ENCODE assay signal across 1 cellular context in genomic region chr20:50415516-50416268, GRCh38.
TF ChIP-seq lines count a peak whose summit lies in the region.

No MANE protein-coding gene starts in this region.

TF ChIP-seq in HepG2, 621 proteins besides CTCF, POLR2A, EP300 and RAD21 (continued from another document and continues in another):
- no peak for TF ChIP-seq ZBTB25 (CRISPR knock-in tag; IDR thresholded peaks at IDR 0.05)
- no peak for TF ChIP-seq ZNF549 (CRISPR knock-in tag; IDR thresholded peaks at IDR 0.05)
- no peak for TF ChIP-seq MLLT10 (CRISPR knock-in tag; IDR thresholded peaks at IDR 0.05)
- TF ChIP-seq SMARCE1 (IDR thresholded peaks at IDR 0.05; ENCODE audit: borderline replicate concordance), result no peak
- TF ChIP-seq NR1H2 (CRISPR knock-in tag; IDR thresholded peaks at IDR 0.05; ENCODE audit: borderline replicate concordance, low read depth), result peak; percentile 85; the same call in 1 of the 2 replicates
- no peak for TF ChIP-seq NFE2L2 (IDR thresholded peaks at IDR 0.05; ENCODE audit: low read length)
- TF ChIP-seq ETV6 (CRISPR knock-in tag; conservative IDR thresholded peaks at IDR 0.05), result 0 out of 2 replicates have a peak, but pooled peaks have one; percentile 32
- TF ChIP-seq NFIC (IDR thresholded peaks at IDR 0.05; ENCODE audit: low read length), result no peak
- TF ChIP-seq TCF12 (IDR thresholded peaks at IDR 0.05), result no peak
- no peak for TF ChIP-seq TCF12 (CRISPR knock-in tag; IDR thresholded peaks at IDR 0.05)
- no peak for TF ChIP-seq NCOA5 (CRISPR knock-in tag; IDR thresholded peaks at IDR 0.05)
- peak; percentile 21 for TF ChIP-seq DPF2 (CRISPR knock-in tag; IDR thresholded peaks at IDR 0.05; ENCODE audit: borderline replicate concordance, low read depth)
- TF ChIP-seq KAT7 (CRISPR knock-in tag; IDR thresholded peaks at IDR 0.05; ENCODE audit: borderline replicate concordance), result peak; percentile 44; the same call in 1 of the 2 replicates
- TF ChIP-seq NBN (conservative IDR thresholded peaks at IDR 0.05), result no peak
- no peak for TF ChIP-seq GFI1 (CRISPR knock-in tag; IDR thresholded peaks at IDR 0.05; ENCODE audit: borderline replicate concordance)
- TF ChIP-seq ARNT (IDR thresholded peaks at IDR 0.05), result 0 out of 2 replicates have a peak, but pooled peaks have one; percentile 7
- no peak for TF ChIP-seq ZNF224 (CRISPR knock-in tag; IDR thresholded peaks at IDR 0.05)
- no peak for TF ChIP-seq ZNF776 (CRISPR knock-in tag; IDR thresholded peaks at IDR 0.05)
- TF ChIP-seq MTERF4 (CRISPR knock-in tag; IDR thresholded peaks at IDR 0.05), result no peak
- peak; percentile 67 for TF ChIP-seq PAXIP1 (CRISPR knock-in tag; conservative IDR thresholded peaks at IDR 0.05)
- no peak for TF ChIP-seq ZNF670 (CRISPR knock-in tag; IDR thresholded peaks at IDR 0.05; ENCODE audit: borderline replicate concordance)
- no peak for TF ChIP-seq ARHGAP35 (CRISPR knock-in tag; IDR thresholded peaks at IDR 0.05; ENCODE audit: borderline replicate concordance)
- peak; percentile 88 for TF ChIP-seq ZFP90 (CRISPR knock-in tag; IDR thresholded peaks at IDR 0.05; ENCODE audit: borderline replicate concordance)
- TF ChIP-seq MAFG (CRISPR knock-in tag; IDR thresholded peaks at IDR 0.05), result no peak
- no peak for TF ChIP-seq ZNF713 (CRISPR knock-in tag; IDR thresholded peaks at IDR 0.05)
- TF ChIP-seq SRY (CRISPR knock-in tag; IDR thresholded peaks at IDR 0.05), result no peak; the same call in 1 of the 2 replicates
- TF ChIP-seq PREB (CRISPR knock-in tag; IDR thresholded peaks at IDR 0.05), result no peak
- TF ChIP-seq IRX3 (CRISPR knock-in tag; IDR thresholded peaks at IDR 0.05; ENCODE audit: borderline replicate concordance, low read depth), result no peak
- TF ChIP-seq PRDM15 (CRISPR knock-in tag; IDR thresholded peaks at IDR 0.05), result no peak
- TF ChIP-seq ELF4 (CRISPR knock-in tag; IDR thresholded peaks at IDR 0.05; ENCODE audit: borderline replicate concordance), result no peak
- TF ChIP-seq SIN3A (IDR thresholded peaks at IDR 0.05; ENCODE audit: borderline replicate concordance, low read depth, low read length), result no peak
- TF ChIP-seq FOXA3 (CRISPR knock-in tag; IDR thresholded peaks at IDR 0.05), result no peak; the same call in 1 of the 2 replicates
- no peak for TF ChIP-seq HES4 (CRISPR knock-in tag; IDR thresholded peaks at IDR 0.05; ENCODE audit: borderline replicate concordance)
- TF ChIP-seq ISX (CRISPR knock-in tag; conservative IDR thresholded peaks at IDR 0.05), result no peak
- peak; percentile 92 for TF ChIP-seq HOXA5 (CRISPR knock-in tag; IDR thresholded peaks at IDR 0.05)
- 0 out of 2 replicates have a peak, but pooled peaks have one; percentile 26 for TF ChIP-seq ZNF639 (CRISPR knock-in tag; conservative IDR thresholded peaks at IDR 0.05)
- TF ChIP-seq AGO2 (optimal IDR thresholded peaks at IDR 0.05; ENCODE audit: low read depth, low read length), result peak; percentile 83
- TF ChIP-seq SP5 (CRISPR knock-in tag; IDR thresholded peaks at IDR 0.05; ENCODE audit: borderline replicate concordance, low read depth), result peak; percentile 80
- TF ChIP-seq ZNF251 (CRISPR knock-in tag; IDR thresholded peaks at IDR 0.05), result no peak
- TF ChIP-seq NR2F1 (CRISPR knock-in tag; IDR thresholded peaks at IDR 0.05), result no peak
- no peak for TF ChIP-seq ZNF703 (CRISPR knock-in tag; IDR thresholded peaks at IDR 0.05; ENCODE audit: borderline replicate concordance)
- no peak for TF ChIP-seq KLF9 (CRISPR knock-in tag; IDR thresholded peaks at IDR 0.05; ENCODE audit: low read depth)
- peak; percentile 75 for TF ChIP-seq HIC2 (CRISPR knock-in tag; IDR thresholded peaks at IDR 0.05; ENCODE audit: low read depth)
- TF ChIP-seq FLYWCH1 (CRISPR knock-in tag; IDR thresholded peaks at IDR 0.05), result no peak
- no peak for TF ChIP-seq SCMH1 (CRISPR knock-in tag; IDR thresholded peaks at IDR 0.05; ENCODE audit: borderline replicate concordance)
- TF ChIP-seq THYN1 (CRISPR knock-in tag; IDR thresholded peaks at IDR 0.05; ENCODE audit: borderline replicate concordance, low read depth), result no peak
- peak; percentile 76; the same call in 1 of the 2 replicates for TF ChIP-seq GABPB1 (CRISPR knock-in tag; IDR thresholded peaks at IDR 0.05)
- TF ChIP-seq PRDM10 (CRISPR knock-in tag; IDR thresholded peaks at IDR 0.05; ENCODE audit: low read depth), result peak; percentile 30; the same call in 1 of the 2 replicates
- TF ChIP-seq ZNF550 (CRISPR knock-in tag; IDR thresholded peaks at IDR 0.05; ENCODE audit: borderline replicate concordance), result no peak
- no peak for TF ChIP-seq CC2D1A (CRISPR knock-in tag; IDR thresholded peaks at IDR 0.05)
- peak; percentile 71 for TF ChIP-seq CREB1 (IDR thresholded peaks at IDR 0.05)
- peak; percentile 70 for TF ChIP-seq CREB1 (CRISPR knock-in tag; IDR thresholded peaks at IDR 0.05)
- TF ChIP-seq ZSCAN12 (CRISPR knock-in tag; IDR thresholded peaks at IDR 0.05), result no peak
- TF ChIP-seq TP53 (CRISPR knock-in tag; conservative IDR thresholded peaks at IDR 0.05), result no peak; the same call in 1 of the 2 replicates
- TF ChIP-seq SOX6 (IDR thresholded peaks at IDR 0.05), result no peak
- TF ChIP-seq SOX6 (CRISPR knock-in tag; IDR thresholded peaks at IDR 0.05), result peak; percentile 74
